ENCODE assay signal across 1 cellular context in genomic region chr2:78351208-78351607, GRCh38.
TF ChIP-seq lines count a peak whose summit lies in the region.

No MANE protein-coding gene starts in this region.

TF ChIP-seq in A549, 52 proteins besides CTCF, POLR2A, EP300 and RAD21 (continued from another document):
- no peak for TF ChIP-seq HEYL (CRISPR knock-in tag; IDR thresholded peaks at IDR 0.05)
- no peak for TF ChIP-seq ZSCAN20 (CRISPR knock-in tag; IDR thresholded peaks at IDR 0.05)
- no peak for TF ChIP-seq MYC (IDR thresholded peaks at IDR 0.05; ENCODE audit: borderline replicate concordance, low read length)
- no peak for TF ChIP-seq HOXB5 (CRISPR knock-in tag; IDR thresholded peaks at IDR 0.05)
